16 cellular contexts compared by ENCODE assay signal in genomic region chrX:47178337-47178736, GRCh38. TPM values are rescaled to one million over a fixed set of nuclear protein-coding genes. Genes with fewer than 3 reads are reported as not detected.
DNase-seq lines count a peak whose midpoint lies in the region; ATAC-seq, FAIRE-seq and TF ChIP-seq lines count a peak whose summit lies in the region.
"Had no signal": no experiment of that assay in that cellular context is flagged by ENCODE, and none has a peak within 500 bp of the region (broad histone marks: within the 10 kb centered on the region; RNA-seq: fewer than 3 reads in every experiment).

No MANE protein-coding gene starts in this region.

- intact Hi-C loops in left ventricle myocardium inferior (cut with micrococcal nuclease) = no loop called here
- intact Hi-C loops in Right ventricle myocardium superior (cut with DNase I) = no loop called here
- intact Hi-C loops in breast epithelium (cut with DNase I; ENCODE audit: low total_unique reads) = no loop called here
- intact Hi-C loops in thyroid gland (cut with DNase I) = no loop called here

- no peak overlapping the region for H3K27ac Mint-ChIP-seq in T-helper 2 cell treated with Interferon-gamma antibody and Interleukin-4, amounts not matched to agents 5 μg/mL and 100 μg/mL, for 36 hours

- H3K4me2 ChIP-seq in keratinocyte (ENCODE audit: control insufficient read depth, extremely low read depth, insufficient read depth, low read depth, low read length) = no peak overlapping the region

- H3K27ac ChIP-seq in left ventricle myocardium inferior (replicated peaks) (peak overlapping the region; percentile 67), breast epithelium (peak overlapping the region; percentile 56 to 74), keratinocyte (ENCODE audit: control insufficient read depth, insufficient read depth, low read length) (peak overlapping the region; percentile 40), thyroid gland (peak overlapping the region; percentile 1 to 73 (median 58))
- H3K27ac ChIP-seq: Peyer's patch had no signal

- no peaks in the 10 kb centered on the region for H3K79me2 ChIP-seq in keratinocyte (ENCODE audit: control insufficient read depth, insufficient read depth, low read length)

- H4K20me1 ChIP-seq in keratinocyte (ENCODE audit: control insufficient read depth, extremely low read depth, insufficient read depth, low read length) = no peaks in the 10 kb centered on the region

- dilution Hi-C loops in keratinocyte (cut with MboI; ENCODE audit: extremely low pct_ligation_motif_present, low sequenced_read_pairs) = no loop called here

- H3K9me1 ChIP-seq in keratinocyte (ENCODE audit: control insufficient read depth, extremely low read depth, insufficient read depth, low read length) = no peaks in the 10 kb centered on the region

- FAIRE-seq in keratinocyte (lab: Jason Lieb, UNC) = no peak
- FAIRE-seq: A204.1, H54 had no signal

- H3K4me1 Mint-ChIP-seq in T-helper 2 cell treated with Interferon-gamma antibody and Interleukin-4, amounts not matched to agents 5 μg/mL and 100 μg/mL, for 36 hours (ENCODE audit: low read depth) = peaks cover 1% of the 10 kb centered on the region

- H3K27me3 ChIP-seq in left ventricle myocardium inferior (ENCODE audit: low read depth) = no peaks in the 10 kb centered on the region
- peaks cover 0 to 91% of the 10 kb centered on the region in 2 donors for H3K27me3 ChIP-seq in breast epithelium
- H3K27me3 ChIP-seq in keratinocyte (ENCODE audit: control insufficient read depth, extremely low read depth, insufficient read depth, low read length) = no peaks in the 10 kb centered on the region
- no peaks in the 10 kb centered on the region for H3K27me3 ChIP-seq in thyroid gland
- H3K27me3 ChIP-seq: Peyer's patch had no signal

- WGBS in thyroid gland, 2 donors = 82 to 95% methylated on average over 2 to 5 of the region's 5 CpGs

- no peaks in the 10 kb centered on the region for H3K9me3 Mint-ChIP-seq in T-helper 2 cell treated with Interferon-gamma antibody and Interleukin-4, amounts not matched to agents 5 μg/mL and 100 μg/mL, for 36 hours

- H3K4me3 ChIP-seq in left ventricle myocardium inferior (no peak overlapping the region), breast epithelium (no peak overlapping the region), keratinocyte (ENCODE audit: control insufficient read depth in 2 of 3, extremely low read depth in 1 of 3, insufficient read depth in 2 of 3, low read depth in 1 of 3, low read length in 3 of 3) (no peak overlapping the region), thyroid gland (replicated peaks in 1 of 3) (no peak overlapping the region)
- H3K4me3 ChIP-seq: Peyer's patch had no signal

- TF ChIP-seq CTCF in left ventricle myocardium inferior (IDR thresholded peaks at IDR 0.05; ENCODE audit: borderline replicate concordance) (no peak), breast epithelium (IDR thresholded peaks at IDR 0.05) (no peak), keratinocyte (optimal IDR thresholded peaks at IDR 0.05 in 1 of 3, IDR thresholded peaks at IDR 0.05 in 1 of 3, conservative IDR thresholded peaks at IDR 0.05 in 1 of 3; ENCODE audit: extremely low read depth in 1 of 3, insufficient read depth in 2 of 3, low read length in 3 of 3) (no peak), thyroid gland (IDR thresholded peaks at IDR 0.05) (no peak)

- no peak overlapping the region for H3K9ac ChIP-seq in keratinocyte (ENCODE audit: control insufficient read depth, extremely low read depth, insufficient read depth, low read length)

- no peaks in the 10 kb centered on the region for H3K27me3 Mint-ChIP-seq in T-helper 2 cell treated with Interferon-gamma antibody and Interleukin-4, amounts not matched to agents 5 μg/mL and 100 μg/mL, for 36 hours (ENCODE audit: low read depth)

- H3K36me3 ChIP-seq in left ventricle myocardium inferior (peaks cover 47% of the 10 kb centered on the region), breast epithelium (no peaks in the 10 kb centered on the region), keratinocyte (ENCODE audit: control insufficient read depth in 2 of 2, extremely low read depth in 1 of 2, insufficient read depth in 2 of 2, low read length in 2 of 2) (peaks cover 4 to 16% of the 10 kb centered on the region in 2 experiments), thyroid gland (peaks cover 13 to 25% of the 10 kb centered on the region in 2 donors)

- H2AFZ ChIP-seq in keratinocyte (ENCODE audit: control insufficient read depth, low read length) = no peak overlapping the region

- peaks cover 26% of the 10 kb centered on the region for H3K36me3 Mint-ChIP-seq in T-helper 2 cell treated with Interferon-gamma antibody and Interleukin-4, amounts not matched to agents 5 μg/mL and 100 μg/mL, for 36 hours (ENCODE audit: low read depth)

- ATAC-seq in Right ventricle myocardium superior (ENCODE audit: poor library complexity) = no peak

- H3K4me1 ChIP-seq in left ventricle myocardium inferior (peaks cover under 1% of the 10 kb centered on the region), breast epithelium (no peaks in the 10 kb centered on the region), keratinocyte (ENCODE audit: control insufficient read depth, extremely low read depth, insufficient read depth, low read length) (peaks cover 16% of the 10 kb centered on the region), thyroid gland (peaks cover 0 to 12% of the 10 kb centered on the region in 2 donors)
- H3K4me1 ChIP-seq: Peyer's patch had no signal

- DNase-seq in left ventricle myocardium inferior (no peak), Right ventricle myocardium superior (no peak), breast epithelium (ENCODE audit: low spot score in 2 of 2) (no peak), keratinocyte (ENCODE audit: low read depth, low spot score) (no peak), thyroid gland (no peak), T-helper 2 cell (no peak)
- DNase-seq in effector CD4-positive, alpha-beta T cell = no peak
- DNase-seq in T-helper 2 cell treated with Interferon-gamma antibody and Interleukin-4, amounts not matched to agents 5 μg/mL and 100 μg/mL, for 36 hours (ENCODE audit: low spot score) = no peak
- DNase-seq: DMS153, MM.1S, NCI-H1417, NCI-H1930, NCI-H510A had no signal

- no peaks in the 10 kb centered on the region for H3K9me3 ChIP-seq in left ventricle myocardium inferior (replicated peaks)
- no peaks in the 10 kb centered on the region for H3K9me3 ChIP-seq in breast epithelium
- H3K9me3 ChIP-seq in keratinocyte (ENCODE audit: control insufficient read depth, low read depth, low read length) = no peaks in the 10 kb centered on the region
- no peaks in the 10 kb centered on the region for H3K9me3 ChIP-seq in thyroid gland
- H3K9me3 ChIP-seq: Peyer's patch had no signal

- TF ChIP-seq POLR2A in breast epithelium (IDR thresholded peaks at IDR 0.05) (no peak), thyroid gland (IDR thresholded peaks at IDR 0.05) (no peak)

- no peak overlapping the region for H3K4me3 Mint-ChIP-seq in T-helper 2 cell treated with Interferon-gamma antibody and Interleukin-4, amounts not matched to agents 5 μg/mL and 100 μg/mL, for 36 hours

RNA-seq across cellular contexts. Expression of gene UBA1, which starts 15.3 kb away (rescaled TPM):
- total RNA-seq in left ventricle myocardium inferior (99.8 TPM), Right ventricle myocardium superior (89.8 TPM), breast epithelium (100 to 1,000 TPM; 109 to 149 (median 141) TPM), thyroid gland (100 to 1,000 TPM; 159 to 293 (median 201) TPM)
- 236 to 317 TPM (median 309 TPM) in 3 replicates for polyA plus RNA-seq in keratinocyte
- 56.8 TPM for polyA plus RNA-seq in keratinocyte (2011; ENCODE audit: low read depth)
- polyA plus RNA-seq in keratinocyte (2011; cell fraction: cytosol; rRNA removed) = 220 and 262 TPM in 2 replicates
- 485 and 608 TPM in 2 replicates for polyA plus RNA-seq in keratinocyte (2011; cell fraction: nucleus; rRNA removed)
- 213 and 310 TPM in 2 replicates for polyA plus RNA-seq in keratinocyte (2012; ENCODE audit: low replicate concordance)
- 450 to 793 TPM (median 620 TPM) in 3 replicates for polyA minus RNA-seq in keratinocyte
- polyA minus RNA-seq in keratinocyte (2011; cell fraction: cytosol; rRNA and poly(A)+ RNA removed) = 317 TPM
- 310 and 377 TPM in 2 replicates for polyA minus RNA-seq in keratinocyte (2011; cell fraction: nucleus; rRNA and poly(A)+ RNA removed)

RNA-seq across cellular contexts. Expression of gene RBM10, which starts 33.3 kb away (rescaled TPM):
- total RNA-seq in left ventricle myocardium inferior (27.8 TPM), Right ventricle myocardium superior (27.4 TPM), breast epithelium (10 to 100 TPM; 28.2 to 33.1 (median 31.0) TPM), thyroid gland (10 to 100 TPM; 26.5 to 43.0 (median 35.2) TPM)
- polyA plus RNA-seq in keratinocyte = 10.8 to 21.5 TPM (median 10.8 TPM) in 3 replicates
- 28.4 TPM for polyA plus RNA-seq in keratinocyte (2011; ENCODE audit: low read depth)
- polyA plus RNA-seq in keratinocyte (2011; cell fraction: cytosol; rRNA removed) = 10.4 and 17.4 TPM in 2 replicates
- polyA plus RNA-seq in keratinocyte (2011; cell fraction: nucleus; rRNA removed) = 26.8 and 32.4 TPM in 2 replicates
- 16.7 and 27.6 TPM in 2 replicates for polyA plus RNA-seq in keratinocyte (2012; ENCODE audit: low replicate concordance)
- 12.3 to 45.9 TPM (median 16.5 TPM) in 3 replicates for polyA minus RNA-seq in keratinocyte
- polyA minus RNA-seq in keratinocyte (2011; cell fraction: cytosol; rRNA and poly(A)+ RNA removed) = 20.7 TPM
- polyA minus RNA-seq in keratinocyte (2011; cell fraction: nucleus; rRNA and poly(A)+ RNA removed) = 18.2 and 18.4 TPM in 2 replicates

RNA-seq across cellular contexts. Expression of gene NDUFB11, which starts 33.8 kb away (rescaled TPM):
- 171 TPM for total RNA-seq in left ventricle myocardium inferior
- total RNA-seq in Right ventricle myocardium superior = 196 TPM
- 10 to 100 TPM; 49.3 to 61.0 (median 54.4) TPM for total RNA-seq in breast epithelium
- 39.3 to 46.3 TPM (median 41.3 TPM) in 3 replicates for polyA plus RNA-seq in keratinocyte
- 11.5 TPM for polyA plus RNA-seq in keratinocyte (2011; ENCODE audit: low read depth)
- 44.1 and 44.7 TPM in 2 replicates for polyA plus RNA-seq in keratinocyte (2011; cell fraction: cytosol; rRNA removed)
- 14.6 and 22.1 TPM in 2 replicates for polyA plus RNA-seq in keratinocyte (2011; cell fraction: nucleus; rRNA removed)
- polyA plus RNA-seq in keratinocyte (2012; ENCODE audit: low replicate concordance) = 37.2 and 66.2 TPM in 2 replicates
- polyA minus RNA-seq in keratinocyte = 40.0 to 53.1 TPM (median 52.1 TPM) in 3 replicates
- polyA minus RNA-seq in keratinocyte (2011; cell fraction: cytosol; rRNA and poly(A)+ RNA removed) = 61.6 TPM
- polyA minus RNA-seq in keratinocyte (2011; cell fraction: nucleus; rRNA and poly(A)+ RNA removed) = 6.6 and 8.0 TPM in 2 replicates
- 100 to 1,000 TPM in 3 of 4 donors, 10 to 100 TPM in 1; 68.5 to 179 (median 107) TPM for total RNA-seq in thyroid gland

RNA-seq across cellular contexts. Expression of gene CDK16, which starts 40.1 kb away (rescaled TPM):
- total RNA-seq in left ventricle myocardium inferior (120 TPM), Right ventricle myocardium superior (128 TPM), breast epithelium (10 to 100 TPM; 65.9 to 80.2 (median 73.1) TPM), thyroid gland (100 to 1,000 TPM in 2 of 4 donors, 10 to 100 TPM in 2; 76.6 to 111 (median 93.7) TPM)
- polyA plus RNA-seq in keratinocyte = 79.3 to 134 TPM (median 89.5 TPM) in 3 replicates
- 30.6 TPM for polyA plus RNA-seq in keratinocyte (2011; ENCODE audit: low read depth)
- polyA plus RNA-seq in keratinocyte (2011; cell fraction: cytosol; rRNA removed) = 84.7 and 114 TPM in 2 replicates
- 143 and 164 TPM in 2 replicates for polyA plus RNA-seq in keratinocyte (2011; cell fraction: nucleus; rRNA removed)
- 72.5 and 114 TPM in 2 replicates for polyA plus RNA-seq in keratinocyte (2012; ENCODE audit: low replicate concordance)
- polyA minus RNA-seq in keratinocyte = 149 to 317 TPM (median 178 TPM) in 3 replicates
- 175 TPM for polyA minus RNA-seq in keratinocyte (2011; cell fraction: cytosol; rRNA and poly(A)+ RNA removed)
- 54.2 and 64.8 TPM in 2 replicates for polyA minus RNA-seq in keratinocyte (2011; cell fraction: nucleus; rRNA and poly(A)+ RNA removed)

RNA-seq across cellular contexts. Expression of gene USP11, which starts 54.5 kb away (rescaled TPM):
- total RNA-seq in left ventricle myocardium inferior = 42.2 TPM
- 31.7 TPM for total RNA-seq in Right ventricle myocardium superior
- 10 to 100 TPM; 21.3 to 42.0 (median 29.4) TPM for total RNA-seq in breast epithelium
- 4.2 to 12.0 TPM (median 6.3 TPM) in 3 replicates for polyA plus RNA-seq in keratinocyte
- 10.1 TPM for polyA plus RNA-seq in keratinocyte (2011; ENCODE audit: low read depth)
- polyA plus RNA-seq in keratinocyte (2011; cell fraction: cytosol; rRNA removed) = 3.6 and 4.8 TPM in 2 replicates
- polyA plus RNA-seq in keratinocyte (2011; cell fraction: nucleus; rRNA removed) = 15.2 and 20.6 TPM in 2 replicates
- polyA plus RNA-seq in keratinocyte (2012; ENCODE audit: low replicate concordance) = 6.5 and 15.1 TPM in 2 replicates
- polyA minus RNA-seq in keratinocyte = 22.8 to 51.1 TPM (median 23.1 TPM) in 3 replicates
- polyA minus RNA-seq in keratinocyte (2011; cell fraction: cytosol; rRNA and poly(A)+ RNA removed) = 13.4 TPM
- 21.0 and 23.0 TPM in 2 replicates for polyA minus RNA-seq in keratinocyte (2011; cell fraction: nucleus; rRNA and poly(A)+ RNA removed)
- total RNA-seq in thyroid gland = 100 to 1,000 TPM in 1 of 4 donors, 10 to 100 TPM in 3; 61.9 to 128 (median 86.8) TPM
